15 cellular contexts compared by ENCODE assay signal in genomic region chr7:322708-323111, GRCh38. TPM values are rescaled to one million over a fixed set of nuclear protein-coding genes. Genes with fewer than 3 reads are reported as not detected.
DNase-seq lines count a peak whose midpoint lies in the region; ATAC-seq, FAIRE-seq and TF ChIP-seq lines count a peak whose summit lies in the region.
"Had no signal": no experiment of that assay in that cellular context is flagged by ENCODE, and none has a peak within 500 bp of the region (broad histone marks: within the 10 kb centered on the region; RNA-seq: fewer than 3 reads in every experiment).

No MANE protein-coding gene starts in this region.

- H3K9me2 ChIP-seq in SK-N-SH, result no peaks in the 10 kb centered on the region

- H3K9me3 Mint-ChIP-seq in CD14-positive monocyte, result peaks cover 0 to 8% (median 5%) of the 10 kb centered on the region in 7 donors
- H3K9me3 Mint-ChIP-seq: CD4-positive, alpha-beta T cell had no signal

- intact Hi-C loops in CD14-positive monocyte (cut with micrococcal nuclease), result loop anchor here (2.0 to 5.0 kb wide), 3 partner anchors 315 to 550 kb away; no protein-coding TSS in a partner anchor
- intact Hi-C loops in K562 (cut with micrococcal nuclease), result loop anchor here (2.0 to 10.0 kb wide), 3 partner anchors 314 to 852 kb away; no protein-coding TSS in a partner anchor

- H3K9me3 ChIP-seq in SK-N-SH (no peaks in the 10 kb centered on the region), K562 (replicated peaks; ENCODE audit: control insufficient read depth, insufficient read depth, low read depth, low read length) (peaks cover 3% of the 10 kb centered on the region; the same call in 1 of the 2 replicates), mesenchymal stem cell (ENCODE audit: control insufficient read depth, low read length) (peaks cover 7% of the 10 kb centered on the region)

- no peak overlapping the region for H3K27ac ChIP-seq in SK-N-SH (ENCODE audit: low read depth in 2 of 2, low read length in 1 of 2)
- H3K27ac ChIP-seq in K562 (ENCODE audit: extremely low read depth, low read depth, low read length), result no peak overlapping the region
- H3K27ac ChIP-seq in mesenchymal stem cell (ENCODE audit: low read length, poor library complexity, severe bottlenecking), result no peak overlapping the region
- H3K27ac ChIP-seq: 22Rv1, PC-9 had no signal

- peaks cover 35% of the 10 kb centered on the region for H3K27me3 ChIP-seq in SK-N-SH (ENCODE audit: insufficient read depth)
- peaks cover 44 to 65% of the 10 kb centered on the region in 2 experiments for H3K27me3 ChIP-seq in K562 (ENCODE audit: control insufficient read depth in 2 of 2, insufficient read depth in 2 of 2, low read length in 2 of 2)
- peaks cover 26 to 88% of the 10 kb centered on the region in 2 experiments for H3K27me3 ChIP-seq in mesenchymal stem cell (ENCODE audit: control insufficient read depth in 1 of 2, insufficient read depth in 1 of 2, low read length in 2 of 2)

- H3K4me2 ChIP-seq in SK-N-SH, result peak overlapping the region; percentile 61
- H3K4me2 ChIP-seq in K562 (ENCODE audit: insufficient read depth, low read length), result peak overlapping the region; percentile 52; the same call in 1 of the 2 replicates
- H3K4me2 ChIP-seq in mesenchymal stem cell (ENCODE audit: low read length, poor library complexity, severe bottlenecking), result no peak overlapping the region

- ATAC-seq in SK-N-SH treated with all-trans-retinoic acid at 6 μM for 48 hours (no peak), K562 (no peak), HG02840 (IDR thresholded peaks at IDR 0.05; ENCODE audit: low FRiP score, unreplicated experiment) (no peak)

- H4K20me1 ChIP-seq in SK-N-SH (ENCODE audit: insufficient read depth), result peaks cover 3% of the 10 kb centered on the region; the same call in 1 of the 2 replicates
- H4K20me1 ChIP-seq in K562 (replicated peaks; ENCODE audit: control insufficient read depth, insufficient read depth, low read length), result no peaks in the 10 kb centered on the region; the same call in 1 of the 2 replicates

- peaks cover 7% of the 10 kb centered on the region for H3K4me1 Mint-ChIP-seq in CD14-positive monocyte

- H3K18ac ChIP-seq in mesenchymal stem cell (ENCODE audit: low read depth in 1 of 2, low read length in 2 of 2), result no peak overlapping the region

- H3K36me3 ChIP-seq in SK-N-SH (replicated peaks in 1 of 2; ENCODE audit: control insufficient read depth in 1 of 2, insufficient read depth in 2 of 2, low read length in 1 of 2) (no peaks in the 10 kb centered on the region), K562 (ENCODE audit: control insufficient read depth, insufficient read depth, low read length) (no peaks in the 10 kb centered on the region), mesenchymal stem cell (ENCODE audit: control insufficient read depth in 1 of 2, insufficient read depth in 2 of 2, low read depth in 1 of 2, low read length in 2 of 2) (peaks cover 0 to 4% of the 10 kb centered on the region in 2 experiments)

- H3K79me2 ChIP-seq in SK-N-SH (ENCODE audit: insufficient read depth) (no peaks in the 10 kb centered on the region), K562 (ENCODE audit: control insufficient read depth, insufficient read depth, low read length) (no peaks in the 10 kb centered on the region)

- H3K9me1 ChIP-seq in K562 (ENCODE audit: control insufficient read depth, insufficient read depth, low read length), result no peaks in the 10 kb centered on the region

- H4K91ac ChIP-seq in mesenchymal stem cell (ENCODE audit: low read length), result no peak overlapping the region

- H3K4me1 ChIP-seq in SK-N-SH (ENCODE audit: control insufficient read depth in 1 of 2, insufficient read depth in 2 of 2, low read depth in 1 of 2, low read length in 1 of 2), result peaks cover 0 to 23% of the 10 kb centered on the region in 2 experiments; a peak in 1 of 4 replicates
- H3K4me1 ChIP-seq in K562 (replicated peaks in 1 of 2; ENCODE audit: control insufficient read depth in 2 of 2, insufficient read depth in 2 of 2, low read length in 2 of 2), result peaks cover 0 to 15% of the 10 kb centered on the region in 2 experiments; a peak in 2 of 5 replicates
- H3K4me1 ChIP-seq in mesenchymal stem cell (ENCODE audit: control insufficient read depth, insufficient read depth, low read depth, low read length), result peaks cover 25% of the 10 kb centered on the region

- H3K36me3 Mint-ChIP-seq in CD14-positive monocyte, result no peaks in the 10 kb centered on the region

- WGBS in SK-N-SH (ENCODE audit: low lambda C conversion rate), result 80% methylated on average over 5 of the region's 6 CpGs
- 56% methylated on average over 6 of the region's 6 CpGs for WGBS in K562 (ENCODE audit: insufficient coverage, low coverage, missing lambda C conversion rate)
- 84% methylated on average over 6 of the region's 6 CpGs for WGBS in mesenchymal stem cell

- no peak overlapping the region for H2BK5ac ChIP-seq in mesenchymal stem cell (ENCODE audit: low read depth, low read length, poor library complexity, severe bottlenecking)

- TF ChIP-seq EP300 in SK-N-SH (IDR thresholded peaks at IDR 0.05; ENCODE audit: borderline replicate concordance in 1 of 2, low read depth in 1 of 2, low read length in 1 of 2) (no peak), K562 (IDR thresholded peaks at IDR 0.05; ENCODE audit: low read length) (no peak)

- no peak overlapping the region for H3K23ac ChIP-seq in mesenchymal stem cell (ENCODE audit: low read length in 2 of 2)

- in situ Hi-C loops in K562 (cut with MboI), result no loop called here

- TF ChIP-seq RAD21 in SK-N-SH (IDR thresholded peaks at IDR 0.05; ENCODE audit: low read length) (no peak), K562 (CRISPR knock-in tag; conservative IDR thresholded peaks at IDR 0.05 in 1 of 2, IDR thresholded peaks at IDR 0.05 in 1 of 2) (no peak)

- no peak for FAIRE-seq in K562 (lab: Jason Lieb, UNC)
- FAIRE-seq: D721Med, GM12892 had no signal

- peak overlapping the region; percentile 4 for H2AK5ac ChIP-seq in mesenchymal stem cell (ENCODE audit: low read length, severe bottlenecking)

- no peak for DNase-seq in SK-N-SH
- peak; percentile 30 for DNase-seq in CD14-positive monocyte (ENCODE audit: low spot score)
- DNase-seq in K562 (ENCODE audit: extremely low read depth in 1 of 4, low spot score in 3 of 4), result no peak
- no peak for DNase-seq in mesenchymal stem cell
- DNase-seq in kidney tubule cell (ENCODE audit: low spot score), result no peak
- no peak for DNase-seq in COR-L47 (lab: John Stamatoyannopoulos, UW)

- no TSS peak for BruUV-seq in K562 (replicated peaks; lab: Mats Ljungman, UMichigan)

- H3K27me3 Mint-ChIP-seq in CD14-positive monocyte (ENCODE audit: low read depth in 3 of 3), result peaks cover 4 to 17% (median 17%) of the 10 kb centered on the region in 3 donors

- no peak overlapping the region for H2BK12ac ChIP-seq in mesenchymal stem cell (ENCODE audit: low read length in 2 of 2)

- H2BK120ac ChIP-seq in mesenchymal stem cell (ENCODE audit: low read depth, low read length), result no peak overlapping the region

- no peak overlapping the region for H2BK15ac ChIP-seq in mesenchymal stem cell (ENCODE audit: low read depth, poor library complexity, severe bottlenecking)

- TF ChIP-seq POLR2A in K562 (conservative IDR thresholded peaks at IDR 0.05), result no peak

- CTCF ChIA-PET in SK-N-SH (lab: Yijun Ruan, JAX), result interaction anchor here (0.6 to 3.8 kb wide), 26 partner anchors 9 to 861 kb away, joined by 3 to 67 read pairs (median 4); no protein-coding TSS in a partner anchor
- CTCF ChIA-PET in K562 (lab: Yijun Ruan, JAX; ENCODE audit: low intra/inter-chr PET ratio), result interaction anchor here (1.2 to 1.7 kb wide), 3 partner anchors 313 to 451 kb away, joined by 3 to 5 read pairs (median 3); no protein-coding TSS in a partner anchor

- H3K79me1 ChIP-seq in mesenchymal stem cell (replicated peaks; ENCODE audit: low read length, poor library complexity, severe bottlenecking), result no peaks in the 10 kb centered on the region

- no peak overlapping the region for H2AFZ ChIP-seq in SK-N-SH (ENCODE audit: low read depth)
- H2AFZ ChIP-seq in K562 (ENCODE audit: low read depth, low read length), result no peak overlapping the region
- no peak overlapping the region for H2AFZ ChIP-seq in mesenchymal stem cell (ENCODE audit: low read depth, low read length)
- H2AFZ ChIP-seq: PC-9 had no signal

- H3K9ac ChIP-seq in SK-N-SH, result no peak overlapping the region
- H3K9ac ChIP-seq in K562 (ENCODE audit: insufficient read depth in 1 of 2, low read depth in 2 of 2, low read length in 2 of 2), result no peak overlapping the region
- no peak overlapping the region for H3K9ac ChIP-seq in mesenchymal stem cell (ENCODE audit: low read length)

- peak overlapping the region in 1 of 2 experiments; percentile 35; a peak in 1 of 4 replicates for H3K4me3 ChIP-seq in SK-N-SH (ENCODE audit: low read depth in 2 of 2, low read length in 1 of 2)
- no peak overlapping the region for H3K4me3 ChIP-seq in K562
- H3K4me3 ChIP-seq in mesenchymal stem cell (ENCODE audit: insufficient read depth in 1 of 2, low read depth in 1 of 2, low read length in 2 of 2), result no peak overlapping the region
- H3K4me3 ChIP-seq: PC-9 had no signal

- H3K4me3 Mint-ChIP-seq in CD14-positive monocyte, result no peak overlapping the region
- H3K4me3 Mint-ChIP-seq: CD4-positive, alpha-beta T cell had no signal

- TF ChIP-seq CTCF in SK-N-SH (IDR thresholded peaks at IDR 0.05), result no peak
- no peak for TF ChIP-seq CTCF in CD14-positive monocyte (IDR thresholded peaks at IDR 0.05)
- no peak for TF ChIP-seq CTCF in K562 (IDR thresholded peaks at IDR 0.05 in 2 of 3, conservative IDR thresholded peaks at IDR 0.05 in 1 of 3; ENCODE audit: insufficient read depth in 2 of 3, low read depth in 1 of 3, low read length in 3 of 3)

- H3K4ac ChIP-seq in mesenchymal stem cell (ENCODE audit: low read depth in 1 of 2, low read length in 2 of 2), result no peak overlapping the region

- no peak overlapping the region for H4K8ac ChIP-seq in mesenchymal stem cell (ENCODE audit: low read length)

- POLR2A ChIA-PET in SK-N-SH (lab: Yijun Ruan, JAX) (interaction anchor here (1.0 to 1.4 kb wide), 2 partner anchors 405 to 451 kb away, joined by 3 read pairs; partner anchors contain the start of gene PRKAR1B), K562 (lab: Yijun Ruan, JAX) (interaction anchor here (0.8 kb wide), 1 partner anchor 21 kb away, joined by 3 read pairs; no protein-coding TSS in a partner anchor)

- no peaks in the 10 kb centered on the region for H3F3A ChIP-seq in SK-N-SH (replicated peaks; ENCODE audit: insufficient read depth)

- no peak overlapping the region for H3K27ac Mint-ChIP-seq in CD14-positive monocyte
- H3K27ac Mint-ChIP-seq: CD4-positive, alpha-beta T cell had no signal

- no peak overlapping the region for H3K14ac ChIP-seq in mesenchymal stem cell (ENCODE audit: low read length in 2 of 2)

RNA-seq across cellular contexts. Expression of gene FOXL3, which starts 32.7 kb away (rescaled TPM):
- not detected in 2 replicates for polyA plus RNA-seq in SK-N-SH (2012; rRNA removed)
- polyA plus RNA-seq in SK-N-SH (2012; cell fraction: cytosol; rRNA removed), result not detected in 2 replicates
- polyA plus RNA-seq in SK-N-SH (2012; cell fraction: nucleus; rRNA removed), result not detected in 2 replicates
- not detected for polyA plus RNA-seq in CD14-positive monocyte
- total RNA-seq in K562 (2011; cell fraction: chromatin; rRNA removed; ENCODE audit: low replicate concordance), result not detected in 2 replicates
- total RNA-seq in K562 (2011; cell fraction: nucleolus; rRNA removed), result not detected in 2 replicates
- not detected in 2 replicates for total RNA-seq in K562 (2011; cell fraction: nucleoplasm; rRNA removed)
- total RNA-seq in K562 (2014; rRNA removed), result not detected in 2 replicates
- not detected in 2 replicates for total RNA-seq in K562 (2014; rRNA removed; fragmentation: Illumina TruSeq; extraction: Trizol)
- not detected in 2 replicates for total RNA-seq in K562 (2015; rRNA removed; fragmentation: Illumina TruSeq; extraction: Trizol)
- total RNA-seq in K562 (2021), result not detected in 2 replicates
- not detected in 2 replicates for polyA plus RNA-seq in K562 (2011; rRNA removed)
- not detected in 2 replicates for polyA plus RNA-seq in K562 (2011; cell fraction: cytosol; rRNA removed)
- not detected in 2 replicates for polyA plus RNA-seq in K562 (2011; cell fraction: nucleus; rRNA removed)
- polyA plus RNA-seq in K562 (2012), result not detected in 2 replicates
- polyA plus RNA-seq in K562 (2014; fragmentation: Illumina TruSeq; extraction: Trizol), result not detected in 2 replicates
- not detected for polyA plus RNA-seq in K562 (2014; fragmentation: Nextera tagmentation; extraction: Ambion mirVana)
- not detected in 2 replicates for polyA plus RNA-seq in K562 (2014; rRNA removed)
- polyA minus RNA-seq in K562 (2011; rRNA and poly(A)+ RNA removed), result not detected in 2 replicates
- not detected in 2 replicates for polyA minus RNA-seq in K562 (2011; cell fraction: cytosol; rRNA and poly(A)+ RNA removed)
- not detected in 2 replicates for polyA minus RNA-seq in K562 (2011; cell fraction: nucleus; rRNA and poly(A)+ RNA removed)
- polyA plus RNA-seq in mesenchymal stem cell (2013, experiment 1 of 2), result not detected
- polyA plus RNA-seq in mesenchymal stem cell (2013, experiment 2 of 2), result not detected
- total RNA-seq: CD4-positive, alpha-beta T cell; HT1080; M059J; PC-9 had no signal
